In the genomic region with DNA sequence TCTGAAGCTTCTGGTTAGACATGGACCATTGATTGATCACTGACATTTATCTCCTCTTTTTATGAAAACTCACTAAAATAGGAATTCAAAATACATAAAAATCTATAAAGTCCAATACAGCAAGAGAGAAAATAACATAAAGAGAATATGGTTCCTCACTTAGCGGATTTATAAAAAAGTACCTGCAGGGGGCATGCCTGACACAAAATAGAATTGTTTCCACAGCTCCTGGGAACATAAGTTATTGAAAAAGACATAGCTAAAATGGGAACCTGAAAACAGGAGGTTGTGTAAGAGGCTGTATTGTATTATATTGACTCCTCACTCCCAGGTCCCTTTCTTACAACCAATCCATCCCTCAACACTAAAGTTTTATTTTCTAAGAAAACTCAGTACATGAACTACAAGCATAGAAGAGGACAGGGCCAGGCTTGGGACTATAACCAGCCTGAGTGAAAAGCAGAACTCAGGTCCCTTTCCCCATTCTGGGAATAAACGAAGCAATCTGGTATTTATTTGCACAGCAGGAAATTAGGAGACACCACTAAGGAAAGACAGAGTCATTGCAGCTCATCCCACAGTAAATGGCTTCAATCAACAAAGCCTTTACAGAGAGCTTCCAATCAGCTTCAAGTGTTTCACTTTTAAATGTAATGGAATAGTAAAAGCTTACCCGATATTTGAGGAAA, we compare ENCODE assay signal across 10 cellular contexts.
DNase-seq lines count a peak whose midpoint lies in the region; ATAC-seq and TF ChIP-seq lines count a peak whose summit lies in the region.
"Had no signal": no experiment of that assay in that cellular context is flagged by ENCODE, and none has a peak within 500 bp of the region (broad histone marks: within the 10 kb centered on the region; RNA-seq: fewer than 3 reads in every experiment).

No MANE protein-coding gene starts in this region.

- H3F3A ChIP-seq in PC-3 (ENCODE audit: low read length, unreplicated experiment): no peaks in the 10 kb centered on the region

- H3K4me1 Mint-ChIP-seq in immature natural killer cell: peaks cover 8 to 15% of the 10 kb centered on the region in 2 donors
- H3K4me1 Mint-ChIP-seq: CD4-positive, CD25-positive, alpha-beta regulatory T cell had no signal

- CTCF ChIA-PET in PC-3 (lab: Charles Lee): interaction anchor here (0.5 to 1.4 kb wide), 4 partner anchors 112 to 302 kb away, joined by 3 to 11 read pairs (median 4); no protein-coding TSS in a partner anchor

- H3K4me3 ChIP-seq in PC-3 (ENCODE audit: low read length) (no peak overlapping the region), adrenal gland (no peak overlapping the region), sigmoid colon (no peak overlapping the region)

- no peak for TF ChIP-seq POLR2A in adrenal gland (IDR thresholded peaks at IDR 0.05)
- no peak for TF ChIP-seq POLR2A in sigmoid colon (IDR thresholded peaks at IDR 0.05)

- H3K27ac ChIP-seq in PC-3 (ENCODE audit: low read length): no peak overlapping the region
- H3K27ac ChIP-seq in adrenal gland: no peak overlapping the region
- no peak overlapping the region for H3K27ac ChIP-seq in sigmoid colon
- H3K27ac ChIP-seq: neutrophil had no signal

- no peaks in the 10 kb centered on the region for H3K9me3 Mint-ChIP-seq in immature natural killer cell

- H3K36me3 Mint-ChIP-seq in immature natural killer cell: no peaks in the 10 kb centered on the region
- H3K36me3 Mint-ChIP-seq: CD4-positive, CD25-positive, alpha-beta regulatory T cell had no signal

- no peaks in the 10 kb centered on the region for H3K9me3 ChIP-seq in PC-3 (ENCODE audit: low read length)
- no peaks in the 10 kb centered on the region for H3K9me3 ChIP-seq in adrenal gland (replicated peaks in 1 of 3)
- no peaks in the 10 kb centered on the region for H3K9me3 ChIP-seq in sigmoid colon
- H3K9me3 ChIP-seq: neutrophil had no signal

- peak; percentile 49 for TF ChIP-seq CTCF in PC-3 (conservative IDR thresholded peaks at IDR 0.05; ENCODE audit: low read depth, low read length)
- TF ChIP-seq CTCF in adrenal gland (IDR thresholded peaks at IDR 0.05): peak in 2 of 6 experiments; percentile 0 to 18
- TF ChIP-seq CTCF in sigmoid colon (IDR thresholded peaks at IDR 0.05): no peak

- no peak overlapping the region for H3K9ac ChIP-seq in PC-3 (ENCODE audit: low read length)

- TF ChIP-seq EP300 in sigmoid colon (IDR thresholded peaks at IDR 0.05): no peak

- H3K27me3 ChIP-seq in PC-3 (ENCODE audit: low read length) (no peaks in the 10 kb centered on the region), adrenal gland (no peaks in the 10 kb centered on the region), sigmoid colon (no peaks in the 10 kb centered on the region)
- H3K27me3 ChIP-seq: neutrophil had no signal

- ATAC-seq in HG03280 (IDR thresholded peaks at IDR 0.05; ENCODE audit: unreplicated experiment): peak; percentile 63
- peak; percentile 56 for ATAC-seq in PC-3
- ATAC-seq in HG02840 (IDR thresholded peaks at IDR 0.05; ENCODE audit: low FRiP score, unreplicated experiment): no peak

- H2AFZ ChIP-seq in PC-3 (ENCODE audit: low read length): peak overlapping the region; percentile 50; the same call in 1 of the 2 replicates

- POLR2A ChIA-PET in PC-3 (lab: Charles Lee; ENCODE audit: unreplicated experiment): interaction anchor here (0.7 kb wide), 1 partner anchor 1202 kb away, joined by 3 read pairs; no protein-coding TSS in a partner anchor

- peak overlapping the region in 1 of 6 donors; percentile 5 for H3K27ac Mint-ChIP-seq in immature natural killer cell
- H3K27ac Mint-ChIP-seq: CD4-positive, CD25-positive, alpha-beta regulatory T cell had no signal

- WGBS in adrenal gland, 4 donors: 33 to 51% (median 41%) methylated on average over 3 of the region's 3 CpGs
- 51 to 57% methylated on average over 3 of the region's 3 CpGs for WGBS in sigmoid colon, 2 donors

- no peaks in the 10 kb centered on the region for H3K79me2 ChIP-seq in PC-3 (ENCODE audit: low read length)

- H3K36me3 ChIP-seq in PC-3 (ENCODE audit: low read depth, low read length): no peaks in the 10 kb centered on the region
- no peaks in the 10 kb centered on the region for H3K36me3 ChIP-seq in adrenal gland (replicated peaks in 1 of 2)
- no peaks in the 10 kb centered on the region for H3K36me3 ChIP-seq in sigmoid colon
- H3K36me3 ChIP-seq: neutrophil had no signal

- H3K4me1 ChIP-seq in PC-3 (ENCODE audit: insufficient read depth, low read length) (no peaks in the 10 kb centered on the region), adrenal gland (replicated peaks in 1 of 2) (no peaks in the 10 kb centered on the region), sigmoid colon (no peaks in the 10 kb centered on the region)

- peaks cover 0 to 3% (median 0%) of the 10 kb centered on the region in 3 donors for H3K27me3 Mint-ChIP-seq in immature natural killer cell (ENCODE audit: low read depth in 3 of 3)

- no peaks in the 10 kb centered on the region for H3K9me2 ChIP-seq in PC-3 (replicated peaks; ENCODE audit: low read length)

- H3K4me2 ChIP-seq in PC-3 (ENCODE audit: low read length): no peak overlapping the region; the same call in 1 of the 2 replicates

- no peaks in the 10 kb centered on the region for H4K20me1 ChIP-seq in PC-3 (ENCODE audit: low read length)

- intact Hi-C loops in PC-3 (cut with micrococcal nuclease) (loop anchor here (1.0 to 10.0 kb wide), 5 partner anchors 140 to 618 kb away; no protein-coding TSS in a partner anchor), adrenal gland (cut with DNase I) (no loop called here), sigmoid colon (cut with DNase I) (no loop called here)

- no peak overlapping the region for H3K4me3 Mint-ChIP-seq in immature natural killer cell
- H3K4me3 Mint-ChIP-seq: CD4-positive, CD25-positive, alpha-beta regulatory T cell had no signal

- BruUV-seq in PC-3 (replicated peaks; lab: Mats Ljungman, UMichigan): no TSS peak

- DNase-seq in NCI-H345 (lab: John Stamatoyannopoulos, UW) (peak; percentile 27), NCI-H345 treated with DMSO at 0.1 percent for 48 hours (lab: John Stamatoyannopoulos, UW; ENCODE audit: unreplicated experiment) (no peak), PC-3 (peak; percentile 42), immature natural killer cell (peak in 2 of 3 donors; percentile 12 to 29), adrenal gland (no peak), sigmoid colon (no peak)
- DNase-seq: CD4-positive, CD25-positive, alpha-beta regulatory T cell had no signal

Comparison
In these comparisons a context has a peak if more than half of its experiments do, and no peak if none do; other contexts are left out.
1. DNase-seq: peak in NCI-H345 (single experiment), PC-3 (single experiment) and immature natural killer cell (2 of 3); none in NCI-H345 treated with DMSO at 0.1 percent for 48 hours (single experiment), adrenal gland (0 of 7) and sigmoid colon (single experiment).